In genomic region chr15:59539799-59540198, GRCh38 we compare ENCODE assay signal across 21 cellular contexts.
A peak's percentile ranks its signal among the peaks of the same experiment; 100 is the strongest.
DNase-seq lines count a peak whose midpoint lies in the region; ATAC-seq and TF ChIP-seq lines count a peak whose summit lies in the region.
"Had no signal": no experiment of that assay in that cellular context is flagged by ENCODE, and none has a peak within 500 bp of the region (broad histone marks: within the 10 kb centered on the region; RNA-seq: fewer than 3 reads in every experiment).

No MANE protein-coding gene starts in this region.

- H3K27me3 ChIP-seq in MG63 (no peaks in the 10 kb centered on the region), mucosa of rectum (ENCODE audit: control insufficient read depth in 2 of 2, insufficient read depth in 2 of 2, low read length in 2 of 2) (no peaks in the 10 kb centered on the region)
- H3K27me3 ChIP-seq: Peyer's patch had no signal

- TF ChIP-seq CTCF in choroid plexus epithelial cell (conservative IDR thresholded peaks at IDR 0.05; ENCODE audit: low read depth, low read length) = no peak

- H3K9me3 ChIP-seq in MG63 (no peaks in the 10 kb centered on the region), mucosa of rectum (ENCODE audit: control insufficient read depth in 2 of 2, low read length in 2 of 2) (no peaks in the 10 kb centered on the region)
- H3K9me3 ChIP-seq: gastroesophageal sphincter, left ventricle myocardium inferior, Peyer's patch had no signal

- no peak overlapping the region for H3K4me3 ChIP-seq in MG63
- H3K4me3 ChIP-seq in choroid plexus epithelial cell (ENCODE audit: low read depth, low read length) = no peak overlapping the region
- H3K4me3 ChIP-seq in mucosa of rectum (ENCODE audit: low read length in 2 of 2) = no peak overlapping the region
- H3K4me3 ChIP-seq: gastroesophageal sphincter, left ventricle myocardium inferior, Peyer's patch, SK-N-MC had no signal

- DNase-seq in ELR (ENCODE audit: low read depth) (peak; percentile 20), MG63 (peak; percentile 39), choroid plexus epithelial cell (ENCODE audit: low read depth) (peak; percentile 14), NCI-H526 treated with DMSO at 0.1 percent for 48 hours (lab: John Stamatoyannopoulos, UW) (no peak)
- DNase-seq: activated CD4-positive, alpha-beta T cell treated with anti-CD3 and anti-CD28 coated beads for 1 hour; dermis blood vessel endothelial cell; DND-41; Karpas-422; left ventricle myocardium inferior; NCI-H82; nucleus accumbens; retina; T1000 had no signal

- no peak overlapping the region for H3K9ac ChIP-seq in mucosa of rectum (ENCODE audit: low read depth in 1 of 2, low read length in 2 of 2)

- no peaks in the 10 kb centered on the region for H3K36me3 ChIP-seq in MG63
- no peaks in the 10 kb centered on the region for H3K36me3 ChIP-seq in mucosa of rectum (ENCODE audit: control insufficient read depth in 2 of 2, insufficient read depth in 2 of 2, low read length in 2 of 2)
- H3K36me3 ChIP-seq: gastroesophageal sphincter, left ventricle myocardium inferior, Peyer's patch had no signal

- H3K4me1 ChIP-seq in mucosa of rectum (ENCODE audit: control insufficient read depth in 2 of 2, insufficient read depth in 2 of 2, low read length in 2 of 2) = peaks cover 17 to 39% of the 10 kb centered on the region in 2 donors
- H3K4me1 ChIP-seq: gastroesophageal sphincter, left ventricle myocardium inferior had no signal

- peak overlapping the region; percentile 78 to 79 for H3K27ac ChIP-seq in mucosa of rectum (ENCODE audit: low read depth in 2 of 2, low read length in 2 of 2)
- H3K27ac ChIP-seq: gastroesophageal sphincter, left ventricle myocardium inferior, SK-N-MC had no signal

- no peak for ATAC-seq in SK-N-SH treated with all-trans-retinoic acid at 6 μM for 48 hours
- no peak for ATAC-seq in HG03039 (IDR thresholded peaks at IDR 0.05; ENCODE audit: unreplicated experiment)
- no peak for ATAC-seq in HG03432 (IDR thresholded peaks at IDR 0.05; ENCODE audit: unreplicated experiment)
- ATAC-seq: activated naive CD4-positive, alpha-beta T cell treated with anti-CD3 and anti-CD28 coated beads, Interleukin-2, amount 50 U/mL, for 72 hours; gastroesophageal sphincter had no signal

TF ChIP-seq in SK-N-SH treated with all-trans-retinoic acid at 6 μM for 48 hours, 23 proteins besides CTCF, POLR2A, EP300 and RAD21:
- no peak for TF ChIP-seq SNAI2 (CRISPR knock-in tag; IDR thresholded peaks at IDR 0.05)
- no peak for TF ChIP-seq POU6F1 (CRISPR knock-in tag; IDR thresholded peaks at IDR 0.05; ENCODE audit: borderline replicate concordance, low read depth)
- no peak for TF ChIP-seq BACH2 (CRISPR knock-in tag; IDR thresholded peaks at IDR 0.05; ENCODE audit: borderline replicate concordance)
- no peak for TF ChIP-seq TCF4 (CRISPR knock-in tag; IDR thresholded peaks at IDR 0.05; ENCODE audit: borderline replicate concordance)
- TF ChIP-seq OSR1 (CRISPR knock-in tag; IDR thresholded peaks at IDR 0.05) = no peak
- no peak for TF ChIP-seq ZFP30 (CRISPR knock-in tag; IDR thresholded peaks at IDR 0.05)
- TF ChIP-seq ARNTL (CRISPR knock-in tag; IDR thresholded peaks at IDR 0.05; ENCODE audit: borderline replicate concordance, low read depth) = no peak
- no peak for TF ChIP-seq GLIS3 (CRISPR knock-in tag; IDR thresholded peaks at IDR 0.05)
- no peak for TF ChIP-seq ZNF565 (CRISPR knock-in tag; conservative IDR thresholded peaks at IDR 0.05; ENCODE audit: low read depth)
- no peak for TF ChIP-seq ZC3H10 (CRISPR knock-in tag; IDR thresholded peaks at IDR 0.05)
TF ChIP-seq in SK-N-SH treated with all-trans-retinoic acid at 6 μM for 48 hours: peak in this region for 0.
